In genomic region chr4:153530284-153530995, GRCh38 we compare ENCODE assay signal across 12 cellular contexts.
DNase-seq lines count a peak whose midpoint lies in the region; ATAC-seq and TF ChIP-seq lines count a peak whose summit lies in the region.
"Had no signal": no experiment of that assay in that cellular context is flagged by ENCODE, and none has a peak within 500 bp of the region (broad histone marks: within the 10 kb centered on the region; RNA-seq: fewer than 3 reads in every experiment).

No MANE protein-coding gene starts in this region.

- H3K27ac ChIP-seq in heart left ventricle (peak overlapping the region in 9 of 12 donors; percentile 11 to 66 (median 41)), right lobe of liver (peak overlapping the region; percentile 53 to 66 (median 65)), tibial artery (peak overlapping the region; percentile 45 to 52)
- H3K27ac ChIP-seq: upper lobe of right lung had no signal

- H3K36me3 ChIP-seq in heart left ventricle (no peaks in the 10 kb centered on the region), right lobe of liver (no peaks in the 10 kb centered on the region), tibial artery (no peaks in the 10 kb centered on the region)
- H3K36me3 ChIP-seq: upper lobe of right lung had no signal

- DNase-seq in heart left ventricle = peak in 1 of 5 donors; percentile 20
- no peak for DNase-seq in cardiac septum (ENCODE audit: low spot score)
- DNase-seq in activated naive CD4-positive, alpha-beta T cell treated with anti-CD3 and anti-CD28 coated beads, Interleukin-2, amount 50 U/mL, for 16 hours = peak; percentile 29
- no peak for DNase-seq in right lobe of liver
- no peak for DNase-seq in tibial artery
- DNase-seq in dedifferentiated amniotic fluid mesenchymal stem cell (ENCODE audit: extremely low spot score) = no peak
- no peak for DNase-seq in NCI-H2081 (lab: John Stamatoyannopoulos, UW)
- DNase-seq: H7, islet precursor cell, NCI-H526, upper lobe of right lung had no signal

- TF ChIP-seq CTCF in heart left ventricle (IDR thresholded peaks at IDR 0.05) (no peak), right lobe of liver (IDR thresholded peaks at IDR 0.05) (no peak), tibial artery (IDR thresholded peaks at IDR 0.05) (no peak)

- H3K27me3 ChIP-seq in heart left ventricle = no peaks in the 10 kb centered on the region
- no peaks in the 10 kb centered on the region for H3K27me3 ChIP-seq in right lobe of liver
- H3K27me3 ChIP-seq in tibial artery = no peaks in the 10 kb centered on the region
- H3K27me3 ChIP-seq: upper lobe of right lung had no signal

- intact Hi-C loops in heart left ventricle (cut with DNase I) (loop anchor here in 4 of 10 donors (5.0 to 10.0 kb wide), 4 partner anchors 33 to 66 kb away; partner anchors contain the start of gene TMEM131L (in 2 of the 4)), cardiac septum (cut with DNase I) (no loop called here), right lobe of liver (cut with DNase I) (no loop called here), tibial artery (cut with DNase I; ENCODE audit: low total_unique reads) (no loop called here)

- no peak overlapping the region for H3K4me3 ChIP-seq in heart left ventricle
- no peak overlapping the region for H3K4me3 ChIP-seq in right lobe of liver
- H3K4me3 ChIP-seq in tibial artery = no peak overlapping the region
- H3K4me3 ChIP-seq: upper lobe of right lung had no signal

- H3K9me3 ChIP-seq in heart left ventricle = no peaks in the 10 kb centered on the region
- H3K9me3 ChIP-seq in right lobe of liver = no peaks in the 10 kb centered on the region
- H3K9me3 ChIP-seq in tibial artery = no peaks in the 10 kb centered on the region
- H3K9me3 ChIP-seq: upper lobe of right lung had no signal

- WGBS in heart left ventricle, 4 donors = 46 to 55% (median 51%) methylated on average over 8 of the region's 8 CpGs
- 38% methylated on average over 5 of the region's 8 CpGs for WGBS in right lobe of liver (ENCODE audit: insufficient coverage, low coverage, low lambda C conversion rate, missing lambda C conversion rate)

- peaks cover 4 to 78% (median 51%) of the 10 kb centered on the region in 12 donors for H3K4me1 ChIP-seq in heart left ventricle
- peaks cover 0 to 70% (median 26%) of the 10 kb centered on the region in 4 donors for H3K4me1 ChIP-seq in right lobe of liver
- H3K4me1 ChIP-seq in tibial artery = peaks cover 0 to 79% (median 48%) of the 10 kb centered on the region in 4 donors

- TF ChIP-seq POLR2A in heart left ventricle (IDR thresholded peaks at IDR 0.05) (no peak), right lobe of liver (IDR thresholded peaks at IDR 0.05) (no peak)

- ATAC-seq in heart left ventricle = peak in 3 of 4 donors; percentile 52 to 65 (median 53)
- ATAC-seq in right lobe of liver = peak; percentile 19 to 54 (median 34)
- ATAC-seq in HG02798 (IDR thresholded peaks at IDR 0.05; ENCODE audit: poor library complexity, unreplicated experiment) = no peak
